Comparison of ENCODE assay signal across 23 cellular contexts in genomic region chr19:55095260-55096060, GRCh38. TPM values are rescaled to one million over a fixed set of nuclear protein-coding genes. Genes with fewer than 3 reads are reported as not detected.
DNase-seq lines count a peak whose midpoint lies in the region; ATAC-seq, FAIRE-seq and TF ChIP-seq lines count a peak whose summit lies in the region.
"Had no signal": no experiment of that assay in that cellular context is flagged by ENCODE, and none has a peak within 500 bp of the region (broad histone marks: within the 10 kb centered on the region; RNA-seq: fewer than 3 reads in every experiment).

No MANE protein-coding gene starts in this region.

- WGBS in GM12878 (ENCODE audit: insufficient coverage, insufficient replicate concordance, low lambda C conversion rate, missing lambda C conversion rate), result 90% methylated on average over 21 of the region's 23 CpGs

- RAD21 ChIA-PET in GM12878 (lab: Charles Lee; ENCODE audit: unreplicated experiment), result no interaction called here

- H3K4me2 ChIP-seq in GM12878 (ENCODE audit: control insufficient read depth, insufficient read depth) (no peak overlapping the region), neural progenitor cell (no peak overlapping the region)
- H3K4me2 ChIP-seq: KMS-11 had no signal

- TF ChIP-seq EP300 in GM12878 (IDR thresholded peaks at IDR 0.05; ENCODE audit: borderline replicate concordance in 1 of 2, control insufficient read depth in 1 of 2, low read depth in 2 of 2, low read length in 2 of 2), result no peak

- BruUV-seq in GM12878 (replicated peaks; lab: Mats Ljungman, UMichigan), result no TSS peak

- peak; percentile 57 for ATAC-seq in GM12878
- ATAC-seq in stimulated activated effector memory CD8-positive, alpha-beta T cell treated with anti-CD3 and anti-CD28 coated beads, Interleukin-12 subunit alpha, Interleukin-12 subunit beta, amount 100 ng/mL, for 72 hours, result no peak
- ATAC-seq: heart right ventricle; naive thymus-derived CD4-positive, alpha-beta T cell had no signal

- DNase-seq in G401 (ENCODE audit: low spot score) (peak; percentile 41), HEK293T (ENCODE audit: extremely low spot score) (peak; percentile 49), GM12878 (ENCODE audit: low read depth, low spot score) (no peak), neural progenitor cell (ENCODE audit: low spot score) (peak; percentile 48), inferior parietal cortex (ENCODE audit: extremely low spot score) (no peak), chondrocyte (ENCODE audit: low spot score) (no peak)
- no peak for DNase-seq in stimulated activated effector memory CD8-positive, alpha-beta T cell treated with anti-CD3 and anti-CD28 coated beads, Interleukin-12 subunit alpha, Interleukin-12 subunit beta, amount 100 ng/mL, for 72 hours (ENCODE audit: low spot score in 2 of 2)
- DNase-seq: activated CD4-positive, alpha-beta T cell treated with anti-CD3 and anti-CD28 coated beads, Interleukin-2, amount 10 ng/mL, durations not matched to agents 7 days and 5 days; activated naive CD4-positive, alpha-beta T cell treated with anti-CD3 and anti-CD28 coated beads, Interleukin-2, amount 10 ng/mL, durations not matched to agents 7 days and 5 days; activated T-cell treated with anti-CD3 and anti-CD28 coated beads, Interleukin-2, amount 50 U/mL, for 1 hour; heart right ventricle; naive thymus-derived CD4-positive, alpha-beta T cell; NCI-H1105; NCI-H2107; NCI-H69; stimulated activated CD4-positive, alpha-beta T cell treated with anti-CD3 and anti-CD28 coated beads, Interleukin-4, amount 100 ng/mL, for 1 hour had no signal

- SMC1A ChIA-PET in GM12878 (lab: Charles Lee; ENCODE audit: uncharacterized antibody, unreplicated experiment), result no interaction called here

- H3K27ac Mint-ChIP-seq in neural progenitor cell (no peak overlapping the region), chondrocyte (ENCODE audit: unreplicated experiment) (no peak overlapping the region)
- H3K27ac Mint-ChIP-seq in stimulated activated effector memory CD8-positive, alpha-beta T cell treated with anti-CD3 and anti-CD28 coated beads, Interleukin-12 subunit alpha, Interleukin-12 subunit beta, amount 100 ng/mL, for 72 hours, result no peak overlapping the region
- H3K27ac Mint-ChIP-seq: activated naive CD4-positive, alpha-beta T cell treated with anti-CD3 and anti-CD28 coated beads, Interleukin-2, amount 10 ng/mL, durations not matched to agents 7 days and 5 days; memory B cell; naive thymus-derived CD4-positive, alpha-beta T cell had no signal

- H3K27ac ChIP-seq in GM12878 (ENCODE audit: control insufficient read depth, insufficient read depth) (no peak overlapping the region), neural progenitor cell (no peak overlapping the region)
- H3K27ac ChIP-seq: KMS-11 had no signal

- CTCF ChIA-PET in HEK293T (lab: Yijun Ruan, JAX) (no interaction called here), GM12878 (lab: Yijun Ruan, JAX) (no interaction called here)

- H3K79me2 ChIP-seq in GM12878 (ENCODE audit: control insufficient read depth, insufficient read depth, low read length) (no peaks in the 10 kb centered on the region), neural progenitor cell (ENCODE audit: low read depth) (no peaks in the 10 kb centered on the region)

- H3K36me3 Mint-ChIP-seq in neural progenitor cell (peaks cover 7% of the 10 kb centered on the region), chondrocyte (ENCODE audit: low read depth) (peaks cover 6% of the 10 kb centered on the region)
- peaks cover 21% of the 10 kb centered on the region for H3K36me3 Mint-ChIP-seq in stimulated activated effector memory CD8-positive, alpha-beta T cell treated with anti-CD3 and anti-CD28 coated beads, Interleukin-12 subunit alpha, Interleukin-12 subunit beta, amount 100 ng/mL, for 72 hours

- H2AFZ ChIP-seq in GM12878 (ENCODE audit: control insufficient read depth, low read depth, low read length), result no peak overlapping the region
- H2AFZ ChIP-seq in neural progenitor cell (replicated peaks), result no peak overlapping the region

- H3K4me3 ChIP-seq in GM12878 (no peak overlapping the region), neural progenitor cell (no peak overlapping the region)
- H3K4me3 ChIP-seq: HAP-1, heart right ventricle had no signal

- no peak for FAIRE-seq in GM12878 (lab: Jason Lieb, UNC)
- FAIRE-seq: astrocyte had no signal

- POLR2A ChIA-PET in HEK293T (lab: Yijun Ruan, JAX), result interaction anchor here (1.5 kb wide), 1 partner anchor 50 kb away, joined by 3 read pairs; no protein-coding TSS in a partner anchor
- POLR2A ChIA-PET in GM12878 (lab: Charles Lee), result no interaction called here

- no peak overlapping the region for H3K9ac ChIP-seq in GM12878 (ENCODE audit: control insufficient read depth, insufficient read depth, low read length)
- H3K9ac ChIP-seq in neural progenitor cell, result no peak overlapping the region
- H3K9ac ChIP-seq: KMS-11 had no signal

- TF ChIP-seq CTCF in GM12878 (IDR thresholded peaks at IDR 0.05 in 2 of 3, conservative IDR thresholded peaks at IDR 0.05 in 1 of 3; ENCODE audit: control insufficient read depth in 2 of 3, extremely low read depth in 1 of 3, insufficient read depth in 1 of 3, low read depth in 3 of 3, low read length in 3 of 3) (no peak), neural progenitor cell (IDR thresholded peaks at IDR 0.05) (no peak), chondrocyte (IDR thresholded peaks at IDR 0.05) (no peak)

- no peak for TF ChIP-seq RAD21 in GM12878 (IDR thresholded peaks at IDR 0.05; ENCODE audit: insufficient read depth, low read depth, low read length)

- peaks cover 16% of the 10 kb centered on the region for H3F3A ChIP-seq in neural progenitor cell (ENCODE audit: low read depth)

- no peak; the same call in 1 of the 2 replicates for TF ChIP-seq POLR2A in GM12878 (IDR thresholded peaks at IDR 0.05; ENCODE audit: low read depth, low read length)

- H3K4me3 Mint-ChIP-seq in neural progenitor cell, result no peak overlapping the region
- no peak overlapping the region for H3K4me3 Mint-ChIP-seq in chondrocyte (ENCODE audit: unreplicated experiment)
- no peak overlapping the region for H3K4me3 Mint-ChIP-seq in stimulated activated effector memory CD8-positive, alpha-beta T cell treated with anti-CD3 and anti-CD28 coated beads, Interleukin-12 subunit alpha, Interleukin-12 subunit beta, amount 100 ng/mL, for 72 hours
- H3K4me3 Mint-ChIP-seq: activated CD4-positive, alpha-beta T cell treated with anti-CD3 and anti-CD28 coated beads, Interleukin-2, amount 10 ng/mL, durations not matched to agents 7 days and 5 days; activated naive CD4-positive, alpha-beta T cell treated with anti-CD3 and anti-CD28 coated beads, Interleukin-2, amount 10 ng/mL, durations not matched to agents 7 days and 5 days; memory B cell; naive thymus-derived CD4-positive, alpha-beta T cell had no signal

- H3K36me3 ChIP-seq in GM12878 (ENCODE audit: control insufficient read depth in 2 of 2, insufficient read depth in 2 of 2, low read length in 1 of 2), result peaks cover 0 to 2% of the 10 kb centered on the region in 2 experiments; a peak in 2 of 4 replicates
- no peaks in the 10 kb centered on the region for H3K36me3 ChIP-seq in neural progenitor cell

- no peaks in the 10 kb centered on the region for H3K4me1 ChIP-seq in GM12878 (ENCODE audit: control insufficient read depth, insufficient read depth, low read length)
- H3K4me1 ChIP-seq in neural progenitor cell, result peaks cover 13% of the 10 kb centered on the region
- H3K4me1 ChIP-seq: HAP-1 had no signal

- H3K9me3 Mint-ChIP-seq in neural progenitor cell (peaks cover 2% of the 10 kb centered on the region), chondrocyte (ENCODE audit: low read depth) (no peaks in the 10 kb centered on the region)
- H3K9me3 Mint-ChIP-seq in stimulated activated effector memory CD8-positive, alpha-beta T cell treated with anti-CD3 and anti-CD28 coated beads, Interleukin-12 subunit alpha, Interleukin-12 subunit beta, amount 100 ng/mL, for 72 hours, result no peaks in the 10 kb centered on the region
- H3K9me3 Mint-ChIP-seq: activated CD4-positive, alpha-beta T cell treated with anti-CD3 and anti-CD28 coated beads, Interleukin-2, amount 10 ng/mL, durations not matched to agents 7 days and 5 days; activated naive CD4-positive, alpha-beta T cell treated with anti-CD3 and anti-CD28 coated beads, Interleukin-2, amount 10 ng/mL, durations not matched to agents 7 days and 5 days; memory B cell; naive thymus-derived CD4-positive, alpha-beta T cell had no signal

- H3K27me3 Mint-ChIP-seq in neural progenitor cell (ENCODE audit: insufficient read depth, low read depth) (peaks cover 2% of the 10 kb centered on the region), chondrocyte (ENCODE audit: low read depth) (no peaks in the 10 kb centered on the region)
- H3K27me3 Mint-ChIP-seq: activated CD4-positive, alpha-beta T cell treated with anti-CD3 and anti-CD28 coated beads, Interleukin-2, amount 10 ng/mL, durations not matched to agents 7 days and 5 days; activated naive CD4-positive, alpha-beta T cell treated with anti-CD3 and anti-CD28 coated beads, Interleukin-2, amount 10 ng/mL, durations not matched to agents 7 days and 5 days; memory B cell; naive thymus-derived CD4-positive, alpha-beta T cell had no signal

- H4K20me1 ChIP-seq in GM12878 (ENCODE audit: control insufficient read depth, insufficient read depth) (no peaks in the 10 kb centered on the region), neural progenitor cell (ENCODE audit: low read depth) (peaks cover 54% of the 10 kb centered on the region)

- H3K9me3 ChIP-seq in GM12878 (replicated peaks; ENCODE audit: control insufficient read depth, insufficient read depth, low read length), result no peaks in the 10 kb centered on the region
- no peaks in the 10 kb centered on the region for H3K9me3 ChIP-seq in neural progenitor cell (ENCODE audit: low read depth)
- H3K9me3 ChIP-seq: HAP-1, heart right ventricle had no signal

- intact Hi-C loops in GM12878 (cut with micrococcal nuclease; ENCODE audit: unreplicated experiment), result no loop called here

- H3K4me1 Mint-ChIP-seq in neural progenitor cell (peaks cover 18% of the 10 kb centered on the region), chondrocyte (ENCODE audit: low read depth) (no peaks in the 10 kb centered on the region)
- peaks cover 11% of the 10 kb centered on the region for H3K4me1 Mint-ChIP-seq in stimulated activated effector memory CD8-positive, alpha-beta T cell treated with anti-CD3 and anti-CD28 coated beads, Interleukin-12 subunit alpha, Interleukin-12 subunit beta, amount 100 ng/mL, for 72 hours
- H3K4me1 Mint-ChIP-seq: activated CD4-positive, alpha-beta T cell treated with anti-CD3 and anti-CD28 coated beads, Interleukin-2, amount 10 ng/mL, durations not matched to agents 7 days and 5 days; activated naive CD4-positive, alpha-beta T cell treated with anti-CD3 and anti-CD28 coated beads, Interleukin-2, amount 10 ng/mL, durations not matched to agents 7 days and 5 days had no signal

- in situ Hi-C loops in G401 (cut with HindIII; ENCODE audit: low sequenced_read_pairs) (no loop called here), GM12878 (cut with MboI) (no loop called here)

- H3K27me3 ChIP-seq in GM12878 (replicated peaks in 1 of 2; ENCODE audit: control insufficient read depth in 2 of 2, insufficient read depth in 2 of 2, low read length in 1 of 2) (no peaks in the 10 kb centered on the region), neural progenitor cell (no peaks in the 10 kb centered on the region)
- H3K27me3 ChIP-seq: heart right ventricle had no signal

RNA-seq across cellular contexts. Expression of gene EPS8L1, which starts 19.8 kb away (rescaled TPM):
- total RNA-seq in G401 (2014; rRNA removed; shearing (Covaris generic)), result 9.7 and 11.7 TPM in 2 replicates
- 0.69 and 0.92 TPM in 2 replicates for total RNA-seq in GM12878 (2013; cell fraction: nucleolus; rRNA removed)
- 0.68 and 1.4 TPM in 2 replicates for total RNA-seq in GM12878 (2014; rRNA removed)
- 0.64 and 0.72 TPM in 2 replicates for total RNA-seq in GM12878 (2014; rRNA removed; fragmentation: Illumina TruSeq; extraction: Trizol)
- total RNA-seq in GM12878 (2021), result 1.8 and 2.2 TPM in 2 replicates
- not detected for polyA plus RNA-seq in GM12878 (2011; ENCODE audit: low read depth)
- 0.71 and 0.82 TPM in 2 replicates for polyA plus RNA-seq in GM12878 (2011; rRNA removed)
- polyA plus RNA-seq in GM12878 (2011; cell fraction: cytosol; rRNA removed), result 0.67 and 0.75 TPM in 2 replicates
- polyA plus RNA-seq in GM12878 (2011; cell fraction: nucleus; rRNA removed), result 4.1 and 5.4 TPM in 2 replicates
- 1.4 and 2.3 TPM in 2 replicates for polyA plus RNA-seq in GM12878 (2012)
- polyA plus RNA-seq in GM12878 (2014; fragmentation: Illumina TruSeq; extraction: Trizol), result 0.72 TPM in 1 of 2 replicates, not detected in the other
- not detected for polyA plus RNA-seq in GM12878 (2014; fragmentation: Nextera tagmentation; extraction: Ambion mirVana)
- 1.5 and 1.8 TPM in 2 replicates for polyA plus RNA-seq in GM12878 (2014; rRNA removed)
- polyA plus RNA-seq in GM12878 (2016; fragmentation: Nextera tagmentation; extraction: Ambion mirVana), result 1 to 10 TPM; 1.2 to 2.1 TPM
- polyA minus RNA-seq in GM12878 (2011; rRNA and poly(A)+ RNA removed), result 0.37 and 0.41 TPM in 2 replicates
- polyA minus RNA-seq in GM12878 (2011; cell fraction: cytosol; rRNA and poly(A)+ RNA removed), result not detected in 2 replicates
- polyA minus RNA-seq in GM12878 (2011; cell fraction: nucleus; rRNA and poly(A)+ RNA removed), result 0.73 and 1.3 TPM in 2 replicates
- 7.0 and 17.5 TPM in 2 replicates for total RNA-seq in neural progenitor cell (ENCODE audit: low replicate concordance)
- 4.1 to 7.9 TPM (median 6.8 TPM) in 3 replicates for total RNA-seq in chondrocyte

RNA-seq across cellular contexts. Expression of gene PPP1R12C, which starts 22.0 kb away (rescaled TPM):
- 77.4 and 81.7 TPM in 2 replicates for total RNA-seq in G401 (2014; rRNA removed; shearing (Covaris generic))
- 33.5 and 40.4 TPM in 2 replicates for total RNA-seq in GM12878 (2013; cell fraction: nucleolus; rRNA removed)
- 51.7 and 66.5 TPM in 2 replicates for total RNA-seq in GM12878 (2014; rRNA removed)
- total RNA-seq in GM12878 (2014; rRNA removed; fragmentation: Illumina TruSeq; extraction: Trizol), result 25.2 and 28.2 TPM in 2 replicates
- total RNA-seq in GM12878 (2021), result 76.4 and 84.7 TPM in 2 replicates
- 17.0 TPM for polyA plus RNA-seq in GM12878 (2011; ENCODE audit: low read depth)
- polyA plus RNA-seq in GM12878 (2011; rRNA removed), result 9.6 and 23.0 TPM in 2 replicates
- 20.2 and 37.2 TPM in 2 replicates for polyA plus RNA-seq in GM12878 (2011; cell fraction: cytosol; rRNA removed)
- polyA plus RNA-seq in GM12878 (2011; cell fraction: nucleus; rRNA removed), result 203 and 271 TPM in 2 replicates
- 48.6 and 64.4 TPM in 2 replicates for polyA plus RNA-seq in GM12878 (2012)
- 3.5 and 18.0 TPM in 2 replicates for polyA plus RNA-seq in GM12878 (2014; fragmentation: Illumina TruSeq; extraction: Trizol)
- polyA plus RNA-seq in GM12878 (2014; fragmentation: Nextera tagmentation; extraction: Ambion mirVana), result 1 to 10 TPM; 1.4 to 4.7 TPM
- 83.4 and 101 TPM in 2 replicates for polyA plus RNA-seq in GM12878 (2014; rRNA removed)
- polyA plus RNA-seq in GM12878 (2016; fragmentation: Nextera tagmentation; extraction: Ambion mirVana), result 10 to 100 TPM; 10.5 to 14.8 TPM
- polyA minus RNA-seq in GM12878 (2011; rRNA and poly(A)+ RNA removed), result 5.0 and 15.0 TPM in 2 replicates
- 10.7 and 11.3 TPM in 2 replicates for polyA minus RNA-seq in GM12878 (2011; cell fraction: cytosol; rRNA and poly(A)+ RNA removed)
- 24.3 and 37.7 TPM in 2 replicates for polyA minus RNA-seq in GM12878 (2011; cell fraction: nucleus; rRNA and poly(A)+ RNA removed)
- 21.8 and 62.7 TPM in 2 replicates for total RNA-seq in neural progenitor cell (ENCODE audit: low replicate concordance)
- total RNA-seq in chondrocyte, result 86.1 to 111 TPM (median 103 TPM) in 3 replicates

RNA-seq across cellular contexts. Expression of gene RDH13, which starts 32.5 kb away (rescaled TPM):
- 31.4 and 38.9 TPM in 2 replicates for total RNA-seq in G401 (2014; rRNA removed; shearing (Covaris generic))
- 53.1 and 58.5 TPM in 2 replicates for total RNA-seq in GM12878 (2013; cell fraction: nucleolus; rRNA removed)
- total RNA-seq in GM12878 (2014; rRNA removed) (9.3 TPM in 2 replicates), GM12878 (2014; rRNA removed; fragmentation: Illumina TruSeq; extraction: Trizol) (3.8 and 4.0 TPM in 2 replicates), GM12878 (2021) (10.0 and 10.1 TPM in 2 replicates), neural progenitor cell (ENCODE audit: low replicate concordance) (9.0 and 9.4 TPM in 2 replicates), chondrocyte (9.7 to 13.7 TPM (median 11.1 TPM) in 3 replicates)
- polyA plus RNA-seq in GM12878 (2011; ENCODE audit: low read depth), result 3.1 TPM
- polyA plus RNA-seq in GM12878 (2011; rRNA removed) (9.0 and 11.6 TPM in 2 replicates), GM12878 (2014; fragmentation: Illumina TruSeq; extraction: Trizol) (4.1 and 5.0 TPM in 2 replicates), GM12878 (2014; fragmentation: Nextera tagmentation; extraction: Ambion mirVana) (1 to 10 TPM; 1.3 to 1.7 TPM), GM12878 (2014; rRNA removed) (7.7 and 8.5 TPM in 2 replicates), GM12878 (2016; fragmentation: Nextera tagmentation; extraction: Ambion mirVana) (10 to 100 TPM in 1 of 2 experiments, 1 to 10 TPM in 1; 9.8 to 11.5 TPM)
- polyA plus RNA-seq in GM12878 (2011; cell fraction: cytosol; rRNA removed), result 13.4 and 20.8 TPM in 2 replicates
- 32.1 and 38.4 TPM in 2 replicates for polyA plus RNA-seq in GM12878 (2011; cell fraction: nucleus; rRNA removed)
- 5.5 and 6.4 TPM in 2 replicates for polyA plus RNA-seq in GM12878 (2012)
- polyA minus RNA-seq in GM12878 (2011; rRNA and poly(A)+ RNA removed), result 15.9 and 19.3 TPM in 2 replicates
- 6.0 and 9.3 TPM in 2 replicates for polyA minus RNA-seq in GM12878 (2011; cell fraction: cytosol; rRNA and poly(A)+ RNA removed)
- 12.2 and 26.3 TPM in 2 replicates for polyA minus RNA-seq in GM12878 (2011; cell fraction: nucleus; rRNA and poly(A)+ RNA removed)

RNA-seq across cellular contexts. Expression of gene TNNT1, which starts 53.5 kb away (rescaled TPM):
- total RNA-seq in G401 (2014; rRNA removed; shearing (Covaris generic)), result 423 and 463 TPM in 2 replicates
- total RNA-seq in GM12878 (2013; cell fraction: nucleolus; rRNA removed), result not detected in 2 replicates
- total RNA-seq in GM12878 (2014; rRNA removed) (not detected in 2 replicates), GM12878 (2014; rRNA removed; fragmentation: Illumina TruSeq; extraction: Trizol) (not detected in 2 replicates), GM12878 (2021) (0.62 TPM in 1 of 2 replicates, not detected in the other), neural progenitor cell (ENCODE audit: low replicate concordance) (74.1 and 121 TPM in 2 replicates), chondrocyte (0.62 TPM in 1 of 3 replicates, not detected in the others)
- not detected for polyA plus RNA-seq in GM12878 (2011; ENCODE audit: low read depth)
- polyA plus RNA-seq in GM12878 (2011; rRNA removed) (0.26 TPM in 1 of 2 replicates, not detected in the other), GM12878 (2014; fragmentation: Illumina TruSeq; extraction: Trizol) (not detected in 2 replicates), GM12878 (2014; fragmentation: Nextera tagmentation; extraction: Ambion mirVana) (not detected), GM12878 (2014; rRNA removed) (not detected in 2 replicates), GM12878 (2016; fragmentation: Nextera tagmentation; extraction: Ambion mirVana) (under 1 TPM in 1 of 2 experiments, not detected in 1; 0.37 TPM)
- 0.15 TPM in 1 of 2 replicates, not detected in the other for polyA plus RNA-seq in GM12878 (2011; cell fraction: cytosol; rRNA removed)
- polyA plus RNA-seq in GM12878 (2011; cell fraction: nucleus; rRNA removed), result 0.21 TPM in 1 of 2 replicates, not detected in the other
- polyA plus RNA-seq in GM12878 (2012), result 0.13 TPM in 1 of 2 replicates, not detected in the other
- polyA minus RNA-seq in GM12878 (2011; rRNA and poly(A)+ RNA removed), result 0.67 TPM in 1 of 2 replicates, not detected in the other
- not detected in 2 replicates for polyA minus RNA-seq in GM12878 (2011; cell fraction: cytosol; rRNA and poly(A)+ RNA removed)
- 0.24 TPM in 1 of 2 replicates, not detected in the other for polyA minus RNA-seq in GM12878 (2011; cell fraction: nucleus; rRNA and poly(A)+ RNA removed)
- total RNA-seq: posterior vena cava had no signal
- polyA plus RNA-seq: naive thymus-derived CD4-positive, alpha-beta T cell had no signal

RNA-seq across cellular contexts. Expression of gene GP6, which starts 57.4 kb away (rescaled TPM):
- not detected in 2 replicates for total RNA-seq in G401 (2014; rRNA removed; shearing (Covaris generic))
- 0.84 TPM in 1 of 2 replicates, not detected in the other for total RNA-seq in GM12878 (2013; cell fraction: nucleolus; rRNA removed)
- not detected in 2 replicates for total RNA-seq in GM12878 (2014; rRNA removed)
- total RNA-seq in GM12878 (2014; rRNA removed; fragmentation: Illumina TruSeq; extraction: Trizol), result not detected in 2 replicates
- not detected in 2 replicates for total RNA-seq in GM12878 (2021)
- polyA plus RNA-seq in GM12878 (2011; ENCODE audit: low read depth), result not detected
- polyA plus RNA-seq in GM12878 (2011; rRNA removed), result not detected in 2 replicates
- 0.03 and 0.06 TPM in 2 replicates for polyA plus RNA-seq in GM12878 (2011; cell fraction: cytosol; rRNA removed)
- 0.09 and 0.10 TPM in 2 replicates for polyA plus RNA-seq in GM12878 (2011; cell fraction: nucleus; rRNA removed)
- polyA plus RNA-seq in GM12878 (2012), result 0.37 TPM in 1 of 2 replicates, not detected in the other
- not detected in 2 replicates for polyA plus RNA-seq in GM12878 (2014; fragmentation: Illumina TruSeq; extraction: Trizol)
- polyA plus RNA-seq in GM12878 (2014; fragmentation: Nextera tagmentation; extraction: Ambion mirVana), result not detected
- polyA plus RNA-seq in GM12878 (2014; rRNA removed), result not detected in 2 replicates
- polyA plus RNA-seq in GM12878 (2016; fragmentation: Nextera tagmentation; extraction: Ambion mirVana), result not detected
- not detected in 2 replicates for polyA minus RNA-seq in GM12878 (2011; rRNA and poly(A)+ RNA removed)
- not detected in 2 replicates for polyA minus RNA-seq in GM12878 (2011; cell fraction: cytosol; rRNA and poly(A)+ RNA removed)
- polyA minus RNA-seq in GM12878 (2011; cell fraction: nucleus; rRNA and poly(A)+ RNA removed), result 0.36 TPM in 1 of 2 replicates, not detected in the other
- total RNA-seq in neural progenitor cell (ENCODE audit: low replicate concordance), result not detected in 2 replicates
- total RNA-seq in chondrocyte, result 0.51 TPM in 1 of 3 replicates, not detected in the others
- total RNA-seq: subcutaneous adipose tissue had no signal
- polyA plus RNA-seq: BJ had no signal

Comparison
In these comparisons a context has a peak if more than half of its experiments do, and no peak if none do; other contexts are left out.
1. DNase-seq: peak in G401 (single experiment), HEK293T (single experiment) and neural progenitor cell (single experiment); none in GM12878 (single experiment), inferior parietal cortex (single experiment), chondrocyte (single experiment) and stimulated activated effector memory CD8-positive, alpha-beta T cell treated with anti-CD3 and anti-CD28 coated beads, Interleukin-12 subunit alpha, Interleukin-12 subunit beta, amount 100 ng/mL, for 72 hours (0 of 2).